In the genomic region with DNA sequence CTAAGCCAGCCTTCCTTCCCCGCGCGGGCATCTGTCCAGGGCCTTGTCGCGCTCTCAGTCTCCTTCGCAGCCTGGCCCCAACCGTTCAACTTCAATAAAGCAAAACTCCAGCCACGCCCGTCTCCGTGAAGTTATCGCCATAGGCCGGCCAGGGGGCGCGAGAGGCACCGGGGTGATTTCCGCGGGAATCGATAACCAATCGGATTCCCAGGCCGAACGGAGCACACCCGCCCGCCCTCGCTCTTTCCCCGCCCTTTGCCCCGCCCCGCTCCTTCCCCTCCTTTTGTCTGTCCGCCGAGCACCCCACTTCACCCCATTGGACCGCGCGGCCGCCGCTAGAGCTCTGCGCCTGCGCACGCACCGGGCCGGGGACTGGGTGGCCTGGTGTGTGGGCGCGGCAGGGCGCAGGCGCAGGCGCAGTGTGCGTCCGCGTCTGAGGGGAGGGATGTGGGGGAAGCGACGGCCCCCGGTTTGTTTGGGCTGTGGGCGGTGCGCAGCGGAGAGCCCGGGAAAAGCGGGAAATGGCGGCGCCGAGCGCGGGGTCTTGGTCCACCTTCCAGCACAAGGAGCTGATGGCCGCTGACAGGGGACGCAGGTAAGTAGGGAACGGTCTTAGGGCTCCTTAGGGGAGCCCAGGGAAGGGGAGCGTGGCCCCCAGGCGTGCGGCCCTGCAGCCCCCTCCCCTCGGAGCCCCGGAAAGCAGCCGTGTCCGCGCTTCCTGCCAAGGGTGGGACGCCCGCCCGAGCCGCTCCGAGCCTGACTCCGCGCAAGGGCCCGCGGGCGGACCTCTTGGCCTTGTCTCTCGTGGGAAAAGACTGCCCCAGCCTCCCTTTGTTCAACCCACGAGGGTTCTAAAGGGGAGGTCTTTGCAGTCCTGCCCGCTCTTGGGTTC, we compare ENCODE assay signal across 1 cellular context.
TF ChIP-seq lines count a peak whose summit lies in the region.

TSS of gene CASP2 (plus strand) at position 417 of the 892 bp plus-strand sequence. CDS start at position 522, 105 bp downstream.

TF ChIP-seq in K562, 482 proteins besides CTCF, POLR2A, EP300 and RAD21 (continued from another document and continues in another):
- TF ChIP-seq CHD7 (IDR thresholded peaks at IDR 0.05; ENCODE audit: low read depth, low read length) (no peak), TRIM24 (IDR thresholded peaks at IDR 0.05) (peak; percentile 59 to 70; a peak in 3 of 4 replicates), SETDB1 (IDR thresholded peaks at IDR 0.05; ENCODE audit: low read length) (no peak), EWSR1 (IDR thresholded peaks at IDR 0.05; ENCODE audit: borderline replicate concordance, low read depth, partially characterized antibody) (no peak), MCM7 (IDR thresholded peaks at IDR 0.05) (no peak), ARID1B (IDR thresholded peaks at IDR 0.05) (peak; percentile 9; the same call in 1 of the 2 replicates), ZNF165 (CRISPR knock-in tag; IDR thresholded peaks at IDR 0.05; ENCODE audit: borderline replicate concordance) (0 out of 2 replicates have a peak, but pooled peaks have one; percentile 65), ZNF76 (CRISPR knock-in tag; IDR thresholded peaks at IDR 0.05; ENCODE audit: borderline replicate concordance) (0 out of 2 replicates have a peak, but pooled peaks have one; percentile 70), HOXB6 (CRISPR knock-in tag; IDR thresholded peaks at IDR 0.05; ENCODE audit: borderline replicate concordance) (no peak), IRF1 (CRISPR knock-in tag; IDR thresholded peaks at IDR 0.05; ENCODE audit: borderline replicate concordance) (peak; percentile 95; the same call in 1 of the 2 replicates), GTF2E2 (tag; IDR thresholded peaks at IDR 0.05) (no peak; the same call in 1 of the 2 replicates), DIDO1 (tag; IDR thresholded peaks at IDR 0.05; ENCODE audit: low read depth) (no peak; the same call in 1 of the 2 replicates), U2AF1 (optimal IDR thresholded peaks at IDR 0.05; ENCODE audit: low read depth, low read length) (peak; percentile 18), PHTF2 (CRISPR knock-in tag; IDR thresholded peaks at IDR 0.05) (no peak), MNT (conservative IDR thresholded peaks at IDR 0.05) (peak; percentile 13 to 71; a peak in 2 of 4 replicates), ZNF134 (CRISPR knock-in tag; conservative IDR thresholded peaks at IDR 0.05) (peak; percentile 57; the same call in 1 of the 2 replicates), ZNF212 (CRISPR knock-in tag; IDR thresholded peaks at IDR 0.05) (no peak), ZNF586 (CRISPR knock-in tag; conservative IDR thresholded peaks at IDR 0.05) (no peak), KAT2B (IDR thresholded peaks at IDR 0.05; ENCODE audit: low read depth, low read length) (peak; percentile 59), FOXP1 (CRISPR knock-in tag; IDR thresholded peaks at IDR 0.05) (peak; percentile 99), ZNF324 (CRISPR knock-in tag; IDR thresholded peaks at IDR 0.05) (no peak), RBM14 (IDR thresholded peaks at IDR 0.05; ENCODE audit: borderline replicate concordance, insufficient read depth, low read depth, low read length) (0 out of 2 replicates have a peak, but pooled peaks have one; percentile 70), MXD1 (CRISPR knock-in tag; IDR thresholded peaks at IDR 0.05; ENCODE audit: borderline replicate concordance, poor library complexity, severe bottlenecking) (no peak), ELK1 (CRISPR knock-in tag; IDR thresholded peaks at IDR 0.05) (no peak), FUS (optimal IDR thresholded peaks at IDR 0.05; ENCODE audit: low read depth, low read length) (peak; percentile 96), ZNF551 (CRISPR knock-in tag; IDR thresholded peaks at IDR 0.05) (no peak), EZH2 (IDR thresholded peaks at IDR 0.05; ENCODE audit: borderline replicate concordance, low read depth, low read length) (no peak), ZSCAN29 (IDR thresholded peaks at IDR 0.05) (peak; percentile 38; the same call in 1 of the 2 replicates), CREB3 (tag; conservative IDR thresholded peaks at IDR 0.05; ENCODE audit: low read depth) (peak; percentile 74; the same call in 1 of the 2 replicates), PTBP1 (IDR thresholded peaks at IDR 0.05; ENCODE audit: low read depth, low read length) (no peak), C11orf30 (IDR thresholded peaks at IDR 0.05; ENCODE audit: low read depth) (no peak), MYBL2 (IDR thresholded peaks at IDR 0.05; ENCODE audit: low read depth) (peak; percentile 81), MYBL2 (CRISPR knock-in tag; IDR thresholded peaks at IDR 0.05; ENCODE audit: borderline replicate concordance) (no peak), ZHX1 (conservative IDR thresholded peaks at IDR 0.05; ENCODE audit: low read length) (no peak), CCAR2 (IDR thresholded peaks at IDR 0.05; ENCODE audit: low read depth, low read length) (no peak), ZKSCAN1 (IDR thresholded peaks at IDR 0.05; ENCODE audit: low read depth, low read length) (peak; percentile 57; the same call in 1 of the 2 replicates)
- TF ChIP-seq, protein P1, sequence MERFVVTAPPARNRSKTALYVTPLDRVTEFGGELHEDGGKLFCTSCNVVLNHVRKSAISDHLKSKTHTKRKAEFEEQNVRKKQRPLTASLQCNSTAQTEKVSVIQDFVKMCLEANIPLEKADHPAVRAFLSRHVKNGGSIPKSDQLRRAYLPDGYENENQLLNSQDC (CRISPR knock-in tag; IDR thresholded peaks at IDR 0.05), result peak; percentile 87; the same call in 1 of the 2 replicates
